Comparison of ENCODE assay signal across 8 cellular contexts in genomic region chr2:57760448-57760847, GRCh38.
DNase-seq lines count a peak whose midpoint lies in the region; ATAC-seq lines count a peak whose summit lies in the region.

No MANE protein-coding gene starts in this region.

- DNase-seq in NCI-H526 (lab: John Stamatoyannopoulos, UW) (peak; percentile 55 to 76), NCI-H2029 treated with DMSO at 0.1 percent for 48 hours (lab: John Stamatoyannopoulos, UW) (no peak), cortex of kidney (lab: John Stamatoyannopoulos, UW) (no peak)
- no peak for DNase-seq in stimulated activated CD4-positive, alpha-beta T cell treated with anti-CD3 and anti-CD28 coated beads, Interleukin-4, amount 100 ng/mL, for 1 hour
- no peak for DNase-seq in activated CD8-positive, alpha-beta memory T cell treated with anti-CD3 and anti-CD28 coated beads for 24 hours

- H3K27ac ChIP-seq in layer of hippocampus (ENCODE audit: low read depth, low read length) = peak overlapping the region; percentile 50

- ATAC-seq in GM18870 (IDR thresholded peaks at IDR 0.05; ENCODE audit: unreplicated experiment) = peak; percentile 65
- peak; percentile 72 for ATAC-seq in HG02678 (IDR thresholded peaks at IDR 0.05; ENCODE audit: unreplicated experiment)

- H3K27me3 ChIP-seq in layer of hippocampus (ENCODE audit: control insufficient read depth, insufficient read depth, low read length) = no peaks in the 10 kb centered on the region

Comparison
In these comparisons a context has a peak if more than half of its experiments do, and no peak if none do; other contexts are left out.
1. DNase-seq: peak in NCI-H526 (2 of 2); none in stimulated activated CD4-positive, alpha-beta T cell treated with anti-CD3 and anti-CD28 coated beads, Interleukin-4, amount 100 ng/mL, for 1 hour (single experiment), NCI-H2029 treated with DMSO at 0.1 percent for 48 hours (single experiment), activated CD8-positive, alpha-beta memory T cell treated with anti-CD3 and anti-CD28 coated beads for 24 hours (single experiment) and cortex of kidney (single experiment).